In the genomic region with DNA sequence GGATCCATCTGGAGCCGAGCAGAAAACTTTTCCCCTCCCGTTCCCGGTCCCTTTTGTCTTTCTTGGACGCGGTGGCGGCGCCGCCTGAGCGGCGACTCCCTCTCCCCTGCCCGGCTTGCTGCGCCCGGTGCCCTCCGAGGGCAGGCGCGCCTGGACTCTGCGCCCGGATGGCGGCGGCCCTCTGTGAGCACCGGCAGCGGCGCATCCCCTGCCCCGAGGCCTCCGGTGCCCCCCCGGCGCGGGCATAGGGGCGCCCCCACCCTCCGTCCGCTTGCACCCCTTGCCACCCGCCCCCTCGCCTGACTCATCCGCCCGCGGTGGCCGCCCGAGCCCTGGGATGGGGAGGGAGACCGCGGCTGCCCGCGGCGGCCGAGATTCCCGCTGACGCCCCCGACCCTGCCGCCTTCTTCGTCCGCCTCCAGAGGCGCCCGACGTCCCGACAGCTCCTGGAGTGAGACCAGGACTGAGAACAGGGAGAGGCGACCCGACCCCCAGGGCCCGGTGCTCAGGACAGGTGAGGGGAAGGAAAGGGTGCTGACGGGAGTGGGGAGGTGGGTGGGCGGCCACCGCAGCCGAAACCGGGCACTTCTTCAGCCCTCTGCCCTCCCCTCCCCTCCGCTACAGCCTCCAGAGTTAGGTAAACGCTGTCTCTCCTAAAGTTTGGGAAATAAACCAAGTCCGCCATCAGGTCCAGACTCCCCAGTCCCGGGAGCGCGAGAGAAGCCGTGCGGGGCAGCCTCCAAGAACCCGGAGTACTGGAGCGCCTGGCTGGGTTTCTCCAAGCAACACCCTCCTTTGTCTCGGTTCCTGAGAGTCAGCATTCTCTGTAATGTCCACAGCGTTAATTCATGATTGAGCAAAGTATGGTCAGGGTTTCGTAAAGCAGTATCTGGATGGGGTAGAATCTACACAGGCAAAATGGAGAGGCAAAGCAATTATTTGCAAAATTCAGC, we compare ENCODE assay signal across 9 cellular contexts. TPM values are rescaled to one million over a fixed set of nuclear protein-coding genes. Genes with fewer than 3 reads are reported as not detected.
DNase-seq lines count a peak whose midpoint lies in the region; ATAC-seq and TF ChIP-seq lines count a peak whose summit lies in the region.
"Had no signal": no experiment of that assay in that cellular context is flagged by ENCODE, and none has a peak within 500 bp of the region (broad histone marks: within the 10 kb centered on the region; RNA-seq: fewer than 3 reads in every experiment).

Gene TMEM200A (plus strand): TSS at position 7 of the 953 bp plus-strand sequence. CDS start 74,406 bp downstream, outside the sequence.

- H3K27ac Mint-ChIP-seq in activated naive CD4-positive, alpha-beta T cell treated with anti-CD3 and anti-CD28 coated beads, Interleukin-2, amount 50 U/mL, for 24 hours, result no peak within 1 kb of the TSS

- ATAC-seq in GM19351 (IDR thresholded peaks at IDR 0.05; ENCODE audit: unreplicated experiment), result peak; percentile 22
- ATAC-seq in heart right ventricle, result peak in 7 of 8 donors; percentile 19 to 55 (median 38)

- H3K4me2 ChIP-seq in parathyroid adenoma (ENCODE audit: low read length), result peak within 1 kb of the TSS; percentile 78

- H3K4me1 ChIP-seq in A673 (ENCODE audit: insufficient read depth, low read length, poor library complexity, severe bottlenecking) (peaks cover 5% of the 10 kb centered on the region), heart right ventricle (peaks cover 0 to 18% (median 13%) of the 10 kb centered on the region in 9 donors), parathyroid adenoma (no peaks in the 10 kb centered on the region)

- H3K36me3 ChIP-seq in A673 (ENCODE audit: insufficient read depth, low read length, poor library complexity, severe bottlenecking) (no peaks in the 10 kb centered on the region), heart right ventricle (no peaks in the 10 kb centered on the region), parathyroid adenoma (ENCODE audit: control insufficient read depth, insufficient read depth, low read length) (peaks cover 2% of the 10 kb centered on the region)

- CTCF ChIA-PET in A673 (lab: Charles Lee), result interaction anchor here (0.6 to 1.0 kb wide), 5 partner anchors 26 to 332 kb away, joined by 3 to 10 read pairs (median 8); no protein-coding TSS in a partner anchor

- WGBS in heart right ventricle, 2 donors, result 1% methylated on average over 70 to 75 of the region's 75 CpGs

- peak within 1 kb of the TSS; percentile 74 for H3K4me3 Mint-ChIP-seq in activated naive CD4-positive, alpha-beta T cell treated with anti-CD3 and anti-CD28 coated beads, Interleukin-2, amount 50 U/mL, for 24 hours

- intact Hi-C loops in A673 (cut with micrococcal nuclease; ENCODE audit: unreplicated experiment) (no loop called here), heart right ventricle (cut with DNase I) (no loop called here)

- H3K79me2 ChIP-seq in parathyroid adenoma, result no peaks in the 10 kb centered on the region

- H3K36me3 Mint-ChIP-seq in activated naive CD4-positive, alpha-beta T cell treated with anti-CD3 and anti-CD28 coated beads, Interleukin-2, amount 50 U/mL, for 24 hours, result peaks cover 5% of the 10 kb centered on the region

- H3K27me3 ChIP-seq in A673 (replicated peaks; ENCODE audit: insufficient read depth, low read depth, low read length, poor library complexity) (peaks cover 38% of the 10 kb centered on the region), heart right ventricle (peaks cover 0 to 83% (median 60%) of the 10 kb centered on the region in 7 donors), parathyroid adenoma (ENCODE audit: control insufficient read depth, insufficient read depth, low read length) (peaks cover 4% of the 10 kb centered on the region)

- H3K9me3 ChIP-seq in A673 (ENCODE audit: low read depth, low read length, poor library complexity, severe bottlenecking) (no peaks in the 10 kb centered on the region), heart right ventricle (peaks cover 0 to 3% (median 0%) of the 10 kb centered on the region in 11 donors), parathyroid adenoma (ENCODE audit: control insufficient read depth, low read length) (no peaks in the 10 kb centered on the region)

- peaks cover 20% of the 10 kb centered on the region for H3K4me1 Mint-ChIP-seq in activated naive CD4-positive, alpha-beta T cell treated with anti-CD3 and anti-CD28 coated beads, Interleukin-2, amount 50 U/mL, for 24 hours

- no peak within 1 kb of the TSS for H3K27ac ChIP-seq in A673 (ENCODE audit: low read depth, low read length, poor library complexity, severe bottlenecking)
- H3K27ac ChIP-seq in heart right ventricle, result peak within 1 kb of the TSS in 1 of 10 donors; percentile 44
- no peak within 1 kb of the TSS for H3K27ac ChIP-seq in parathyroid adenoma
- H3K27ac ChIP-seq: epithelial cell of prostate had no signal

- POLR2A ChIA-PET in A673 (lab: Charles Lee; ENCODE audit: low non-redundant PET), result no interaction called here

- H3K4me3 ChIP-seq in A673 (ENCODE audit: low read depth, low read length, poor library complexity, severe bottlenecking), result peak within 1 kb of the TSS; percentile 66
- peak within 1 kb of the TSS; percentile 27 to 64 (median 52) for H3K4me3 ChIP-seq in heart right ventricle
- peak within 1 kb of the TSS; percentile 59 for H3K4me3 ChIP-seq in parathyroid adenoma (ENCODE audit: low read depth, low read length)

- TF ChIP-seq CTCF in A673 (conservative IDR thresholded peaks at IDR 0.05; ENCODE audit: low read depth, low read length) (peak; percentile 36; the same call in 1 of the 2 replicates), heart right ventricle (IDR thresholded peaks at IDR 0.05) (no peak), parathyroid adenoma (IDR thresholded peaks at IDR 0.05) (no peak)

- no peak within 1 kb of the TSS for H3K9ac ChIP-seq in parathyroid adenoma

- peaks cover 24% of the 10 kb centered on the region for H3K27me3 Mint-ChIP-seq in activated naive CD4-positive, alpha-beta T cell treated with anti-CD3 and anti-CD28 coated beads, Interleukin-2, amount 50 U/mL, for 24 hours

- peak; percentile 24 for DNase-seq in A673 (ENCODE audit: low spot score)
- peak; percentile 31 for DNase-seq in NCI-H69 (lab: John Stamatoyannopoulos, UW)
- peak in 1 of 2 donors; percentile 7 for DNase-seq in heart right ventricle
- no peak for DNase-seq in mesenteric fat pad (ENCODE audit: low spot score)
- no peak for DNase-seq in hippocampal formation (lab: John Stamatoyannopoulos, UW)

- H3K9me3 Mint-ChIP-seq in activated naive CD4-positive, alpha-beta T cell treated with anti-CD3 and anti-CD28 coated beads, Interleukin-2, amount 50 U/mL, for 24 hours, result no peaks in the 10 kb centered on the region

- no TSS peak for BruUV-seq in A673 (replicated peaks; lab: Mats Ljungman, UMichigan)

- peak within 1 kb of the TSS; percentile 68 for H2AFZ ChIP-seq in parathyroid adenoma

RNA-seq across cellular contexts. Expression of gene TMEM200A, which starts in this region (rescaled TPM):
- 2.0 and 2.3 TPM in 2 replicates for total RNA-seq in A673 (2021)
- total RNA-seq in heart right ventricle, result under 1 TPM in 7 of 10 donors, not detected in 3; 0.07 to 0.39 (median 0.15) TPM
- under 1 TPM in 1 of 2 donors, not detected in 1; 0.22 TPM for polyA plus RNA-seq in heart right ventricle
- total RNA-seq in mesenteric fat pad, result 4.3 TPM

Comparison
In these comparisons a context has a peak if more than half of its experiments do, and no peak if none do; other contexts are left out.
1. Peak in ATAC-seq and H3K4me3 ChIP-seq in heart right ventricle; RNA of the gene not detected or under 1 TPM.
2. DNase-seq: peak in A673 (single experiment) and NCI-H69 (single experiment); none in mesenteric fat pad (single experiment) and hippocampal formation (0 of 2).
3. Peak in every context shown above with its lines, with median percentiles within 50 percentile points of each other: H3K4me3 ChIP-seq.